Comparison of ENCODE assay signal across 17 cellular contexts in genomic region chr10:116683061-116683601, GRCh38. TPM values are rescaled to one million over a fixed set of nuclear protein-coding genes. Genes with fewer than 3 reads are reported as not detected.
"Had no signal": no experiment of that assay in that cellular context is flagged by ENCODE, and none has a peak within 500 bp of the region (broad histone marks: within the 10 kb centered on the region; RNA-seq: fewer than 3 reads in every experiment).

No MANE protein-coding gene starts in this region.

- H3K27me3 ChIP-seq: esophagus muscularis mucosa, foreskin keratinocyte, heart left ventricle, left lung, neutrophil, testis, transverse colon had no signal

- H3K9me3 Mint-ChIP-seq: activated T-cell treated with anti-CD3 and anti-CD28 coated beads, Interleukin-2, amount 50 U/mL, for 24 hours; activated T-helper 17 cell treated with anti-CD3 and anti-CD28 coated beads, Interleukin-2, amount 50 U/mL, for 72 hours; immature natural killer cell; nephron progenitor cell had no signal

- H3K36me3 Mint-ChIP-seq: immature natural killer cell had no signal

- H3K27ac ChIP-seq: esophagus muscularis mucosa, foreskin keratinocyte, heart left ventricle, left lung, neutrophil, prostate gland, testis, transverse colon had no signal

- FAIRE-seq: urothelium cell line had no signal

- H3K27ac Mint-ChIP-seq: activated CD4-positive, alpha-beta T cell treated with anti-CD3 and anti-CD28 coated beads for 36 hours; activated T-cell treated with anti-CD3 and anti-CD28 coated beads, Interleukin-2, amount 50 U/mL, for 24 hours; activated T-helper 17 cell treated with anti-CD3 and anti-CD28 coated beads, Interleukin-2, amount 50 U/mL, for 72 hours; endodermal cell; immature natural killer cell; nephron progenitor cell had no signal

- H3K9me3 ChIP-seq: esophagus muscularis mucosa, heart left ventricle, left lung, neutrophil, prostate gland, testis, transverse colon had no signal

- H3K4me1 Mint-ChIP-seq: activated CD4-positive, alpha-beta T cell treated with anti-CD3 and anti-CD28 coated beads for 36 hours; activated T-helper 17 cell treated with anti-CD3 and anti-CD28 coated beads, Interleukin-2, amount 50 U/mL, for 72 hours had no signal

- H3K4me1 ChIP-seq: foreskin keratinocyte, prostate gland had no signal

- DNase-seq: amniotic stem cell had no signal

- H3K4me3 ChIP-seq: esophagus muscularis mucosa, heart left ventricle, left lung, prostate gland, testis, transverse colon had no signal

- H3K4me3 Mint-ChIP-seq: activated CD4-positive, alpha-beta T cell treated with anti-CD3 and anti-CD28 coated beads for 36 hours; activated T-cell treated with anti-CD3 and anti-CD28 coated beads, Interleukin-2, amount 50 U/mL, for 24 hours; activated T-helper 17 cell treated with anti-CD3 and anti-CD28 coated beads, Interleukin-2, amount 50 U/mL, for 72 hours; endodermal cell; immature natural killer cell; nephron progenitor cell had no signal

- H3K36me3 ChIP-seq: left lung, neutrophil, prostate gland, transverse colon had no signal

RNA-seq across cellular contexts. Expression of gene HSPA12A, which starts 59.2 kb away (rescaled TPM):
- total RNA-seq: activated CD8-positive, alpha-beta memory T cell treated with anti-CD3 and anti-CD28 coated beads for 36 hours had no signal
